ENCODE assay signal across 8 cellular contexts in the genomic region with DNA sequence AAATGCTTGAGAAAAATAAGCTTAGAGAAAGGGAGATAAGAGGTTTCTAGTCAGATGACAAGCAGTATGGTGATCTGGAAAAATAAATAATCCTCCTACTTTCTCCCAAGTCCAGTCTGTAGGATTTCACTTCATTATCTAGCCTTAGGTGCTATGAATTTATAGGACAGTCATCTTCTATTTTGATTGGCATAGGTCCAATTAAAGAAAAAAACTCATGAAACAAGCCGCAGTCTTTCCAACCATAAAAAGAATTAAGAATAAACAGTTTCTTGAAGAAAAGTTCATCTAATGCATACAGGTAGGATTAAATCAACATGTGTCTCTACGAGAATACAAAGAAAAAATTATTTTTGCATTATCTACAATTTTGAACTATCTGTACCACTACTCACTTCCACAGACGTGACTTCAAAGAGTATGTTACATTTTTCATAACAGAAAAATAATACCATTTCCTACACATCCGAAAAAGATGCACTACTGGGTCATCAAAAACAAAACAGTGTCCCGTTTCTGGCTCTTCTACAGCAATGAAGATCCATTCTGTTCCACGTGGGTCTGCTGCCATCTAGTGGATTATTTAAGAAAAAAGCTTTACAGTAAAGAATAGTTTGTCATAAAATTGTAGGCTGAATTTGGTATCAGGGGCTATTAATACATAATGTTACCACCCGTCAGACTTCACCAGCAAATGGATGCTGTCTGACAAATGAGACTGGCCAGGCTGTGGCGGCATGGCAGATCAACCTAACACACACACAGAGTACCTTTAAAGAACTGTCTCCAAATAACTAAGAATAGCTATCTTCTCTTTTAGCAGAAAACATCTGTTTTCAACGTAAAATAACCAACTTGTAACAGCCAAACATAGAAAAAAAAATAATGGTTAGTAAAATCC. TPM values are rescaled to one million over a fixed set of nuclear protein-coding genes. Genes with fewer than 3 reads are reported as not detected.
DNase-seq lines count a peak whose midpoint lies in the region; ATAC-seq and TF ChIP-seq lines count a peak whose summit lies in the region.

No MANE protein-coding gene starts in this region.

- H3K9ac ChIP-seq in IMR-90 (ENCODE audit: low read depth, low read length) (no peak overlapping the region), PC-3 (ENCODE audit: low read length) (no peak overlapping the region), smooth muscle cell (ENCODE audit: low read depth) (no peak overlapping the region)

- H2BK120ac ChIP-seq in IMR-90 (ENCODE audit: low read depth, low read length): no peak overlapping the region

- dilution Hi-C loops in IMR-90 (cut with HindIII; ENCODE audit: low sequenced_read_pairs, unreplicated experiment): loop anchor here (25.0 kb wide), 1 partner anchor 197 kb away; no protein-coding TSS in a partner anchor

- no peak overlapping the region for H3K23ac ChIP-seq in IMR-90 (ENCODE audit: low read depth, low read length)

- H2AFZ ChIP-seq in IMR-90 (replicated peaks; ENCODE audit: low read length, poor library complexity): no peak overlapping the region
- H2AFZ ChIP-seq in PC-3 (ENCODE audit: low read length): no peak overlapping the region
- no peak overlapping the region for H2AFZ ChIP-seq in smooth muscle cell (ENCODE audit: low read depth)

- H4K8ac ChIP-seq in IMR-90 (ENCODE audit: low read depth in 2 of 2, low read length in 2 of 2): no peak overlapping the region

- H3K4ac ChIP-seq in IMR-90 (ENCODE audit: low read depth, low read length): no peak overlapping the region

- BruUV-seq in IMR-90 (replicated peaks; lab: Mats Ljungman, UMichigan): no TSS peak
- no TSS peak for BruUV-seq in PC-3 (replicated peaks; lab: Mats Ljungman, UMichigan)

- 0% methylated on average over 1 of the region's 9 CpGs; no CpG with 5 or more reads in 1 of the 2 experiments for WGBS in IMR-90 (ENCODE audit: extremely low coverage in 2 of 2, insufficient read length in 1 of 2), 2 experiments
- WGBS in smooth muscle cell (ENCODE audit: low lambda C conversion rate): 34% methylated on average over 9 of the region's 9 CpGs

- H3K4me3 ChIP-seq in IMR-90 (ENCODE audit: insufficient read depth, low read depth, low read length) (no peak overlapping the region), PC-3 (ENCODE audit: low read length) (no peak overlapping the region), right atrium auricular region (no peak overlapping the region), smooth muscle cell (no peak overlapping the region)

- H3K4me1 ChIP-seq in IMR-90 (ENCODE audit: control insufficient read depth, insufficient read depth, low read length) (no peaks in the 10 kb centered on the region; the same call in 1 of the 2 replicates), PC-3 (ENCODE audit: insufficient read depth, low read length) (peaks cover 3% of the 10 kb centered on the region; the same call in 1 of the 2 replicates), right atrium auricular region (peaks cover 0 to 14% of the 10 kb centered on the region in 2 donors), smooth muscle cell (ENCODE audit: low read depth) (no peaks in the 10 kb centered on the region)

- H3K9me1 ChIP-seq in IMR-90 (ENCODE audit: insufficient read depth, low read length): no peaks in the 10 kb centered on the region

- no peak overlapping the region for H2BK5ac ChIP-seq in IMR-90 (ENCODE audit: low read depth, low read length, poor library complexity, severe bottlenecking)

- H3K9me2 ChIP-seq in PC-3 (replicated peaks; ENCODE audit: low read length): no peaks in the 10 kb centered on the region

- H3F3A ChIP-seq in PC-3 (ENCODE audit: low read length, unreplicated experiment) (no peaks in the 10 kb centered on the region), smooth muscle cell (ENCODE audit: low read depth) (no peaks in the 10 kb centered on the region)

- peaks cover 21 to 35% of the 10 kb centered on the region in 2 experiments for H3K79me1 ChIP-seq in IMR-90 (ENCODE audit: low read depth in 1 of 2, low read length in 2 of 2)

- H2BK15ac ChIP-seq in IMR-90 (ENCODE audit: low read depth, low read length): no peak overlapping the region

- peak overlapping the region; percentile 12; the same call in 1 of the 2 replicates for H3K4me2 ChIP-seq in IMR-90 (ENCODE audit: low read depth, low read length)
- 0 out of 2 replicates have a peak overlapping the region, but pooled peaks have one; percentile 9 for H3K4me2 ChIP-seq in PC-3 (ENCODE audit: low read length)
- H3K4me2 ChIP-seq in smooth muscle cell: no peak overlapping the region

- H4K91ac ChIP-seq in IMR-90 (ENCODE audit: insufficient read depth, low read depth, low read length): no peak overlapping the region

- H3K14ac ChIP-seq in IMR-90 (replicated peaks; ENCODE audit: low read depth, low read length): no peak overlapping the region

- 0 out of 2 replicates have a peak, but pooled peaks have one; percentile 23 for TF ChIP-seq POLR2A in IMR-90 (IDR thresholded peaks at IDR 0.05; ENCODE audit: low read depth, low read length)

- H3K79me2 ChIP-seq in PC-3 (ENCODE audit: low read length) (no peaks in the 10 kb centered on the region), smooth muscle cell (ENCODE audit: low read depth) (peaks cover 12% of the 10 kb centered on the region)

- no peak overlapping the region for H2BK20ac ChIP-seq in IMR-90 (ENCODE audit: low read depth, low read length)

- H3K27me3 ChIP-seq in IMR-90 (ENCODE audit: control insufficient read depth, insufficient read depth, low read length) (no peaks in the 10 kb centered on the region), PC-3 (ENCODE audit: low read length) (no peaks in the 10 kb centered on the region), right atrium auricular region (no peaks in the 10 kb centered on the region), smooth muscle cell (ENCODE audit: low read depth) (no peaks in the 10 kb centered on the region)

- in situ Hi-C loops in IMR-90 (cut with MboI; ENCODE audit: low sequenced_read_pairs): loop anchor here (5.0 to 25.0 kb wide), 4 partner anchors 179 to 797 kb away; no protein-coding TSS in a partner anchor

- no peak overlapping the region for H4K5ac ChIP-seq in IMR-90 (ENCODE audit: low read depth, low read length)

- no peak overlapping the region for H3K18ac ChIP-seq in IMR-90 (ENCODE audit: low read depth, low read length)

- POLR2A ChIA-PET in IMR-90 (lab: Charles Lee; ENCODE audit: unreplicated experiment) (no interaction called here), PC-3 (lab: Charles Lee; ENCODE audit: unreplicated experiment) (interaction anchor here (0.6 kb wide), 1 partner anchor 26 kb away, joined by 3 read pairs; no protein-coding TSS in a partner anchor)

- CTCF ChIA-PET in IMR-90 (lab: Yijun Ruan, JAX) (interaction anchor here (0.6 to 3.0 kb wide), 13 partner anchors 9 to 206 kb away, joined by 3 to 33 read pairs (median 3); a partner anchor contains a TSS), PC-3 (lab: Charles Lee) (interaction anchor here (1.7 kb wide), 1 partner anchor 204 kb away, joined by 8 read pairs; no protein-coding TSS in a partner anchor)

- ATAC-seq in GM21576 (IDR thresholded peaks at IDR 0.05; ENCODE audit: unreplicated experiment): peak; percentile 66
- ATAC-seq in IMR-90 (ENCODE audit: low read depth): peak; percentile 84
- ATAC-seq in PC-3: peak; percentile 77

- H3K36me3 ChIP-seq in IMR-90 (ENCODE audit: control insufficient read depth, insufficient read depth, low read length): no peaks in the 10 kb centered on the region
- no peaks in the 10 kb centered on the region for H3K36me3 ChIP-seq in PC-3 (ENCODE audit: low read depth, low read length)
- no peaks in the 10 kb centered on the region for H3K36me3 ChIP-seq in right atrium auricular region
- peaks cover 6% of the 10 kb centered on the region for H3K36me3 ChIP-seq in smooth muscle cell (ENCODE audit: low read depth)

- H3K27ac ChIP-seq in IMR-90 (ENCODE audit: insufficient read depth, low read length): no peak overlapping the region
- no peak overlapping the region for H3K27ac ChIP-seq in PC-3 (ENCODE audit: low read length)
- H3K27ac ChIP-seq in right atrium auricular region: no peak overlapping the region
- no peak overlapping the region for H3K27ac ChIP-seq in smooth muscle cell (ENCODE audit: low read depth)

- TF ChIP-seq RAD21 in IMR-90 (IDR thresholded peaks at IDR 0.05; ENCODE audit: low read length): peak; percentile 91

- no peak overlapping the region; the same call in 1 of the 2 replicates for H2AK5ac ChIP-seq in IMR-90 (ENCODE audit: low read depth, low read length)

- no peak overlapping the region for H2AK9ac ChIP-seq in IMR-90 (replicated peaks; ENCODE audit: low read depth, low read length, poor library complexity)

- H3K9me3 ChIP-seq in IMR-90 (ENCODE audit: control insufficient read depth, insufficient read depth, low read length) (no peaks in the 10 kb centered on the region), PC-3 (ENCODE audit: low read length) (no peaks in the 10 kb centered on the region), right atrium auricular region (no peaks in the 10 kb centered on the region), smooth muscle cell (replicated peaks; ENCODE audit: low read depth) (no peaks in the 10 kb centered on the region)

- peaks cover 6% of the 10 kb centered on the region for H4K20me1 ChIP-seq in IMR-90 (ENCODE audit: insufficient read depth, low read length)
- no peaks in the 10 kb centered on the region for H4K20me1 ChIP-seq in PC-3 (ENCODE audit: low read length)
- peaks cover 65% of the 10 kb centered on the region for H4K20me1 ChIP-seq in smooth muscle cell (ENCODE audit: low read depth)

- DNase-seq in NCI-H510A treated with DMSO at 0.1 percent for 48 hours (lab: John Stamatoyannopoulos, UW) (peak; percentile 32), NCI-H510A (lab: John Stamatoyannopoulos, UW) (no peak), IMR-90 (peak; percentile 76), PC-3 (peak; percentile 77), amniotic stem cell (lab: John Stamatoyannopoulos, UW) (peak; percentile 44), right atrium auricular region (ENCODE audit: low spot score) (no peak), smooth muscle cell (lab: John Stamatoyannopoulos, UW; ENCODE audit: unreplicated experiment) (no peak)

- TF ChIP-seq CTCF in IMR-90 (conservative IDR thresholded peaks at IDR 0.05; ENCODE audit: low read depth, low read length) (peak; percentile 87), PC-3 (conservative IDR thresholded peaks at IDR 0.05; ENCODE audit: low read depth, low read length) (peak; percentile 77), right atrium auricular region (IDR thresholded peaks at IDR 0.05) (peak; percentile 64 to 79), smooth muscle cell (IDR thresholded peaks at IDR 0.05; ENCODE audit: borderline replicate concordance, insufficient read depth, poor library complexity, severe bottlenecking) (peak; percentile 81)

- intact Hi-C loops in IMR-90 (cut with micrococcal nuclease): loop anchor here (1.0 to 2.0 kb wide), 3 partner anchors 184 to 569 kb away; no protein-coding TSS in a partner anchor
- intact Hi-C loops in PC-3 (cut with micrococcal nuclease): loop anchor here (1.0 to 5.0 kb wide), 4 partner anchors 82 to 567 kb away; a partner anchor contains a TSS

- H3K56ac ChIP-seq in IMR-90 (ENCODE audit: extremely low read depth, insufficient read depth, low read length): no peak overlapping the region

RNA-seq across cellular contexts. Expression of a gene that starts 28.9 kb away (rescaled TPM):
- total RNA-seq in IMR-90 (2012; rRNA removed) (26.1 and 35.1 TPM in 2 replicates), PC-3 (2014; rRNA removed) (17.3 and 27.4 TPM in 2 replicates), right atrium auricular region (10 to 100 TPM; 27.0 to 39.9 TPM), smooth muscle cell (25.6 and 27.4 TPM in 2 replicates)
- polyA plus RNA-seq in IMR-90 (2012; rRNA removed) (13.3 and 16.5 TPM in 2 replicates), smooth muscle cell (22.0 and 26.0 TPM in 2 replicates)
- polyA plus RNA-seq in IMR-90 (2012; cell fraction: cytosol; rRNA removed): 11.5 and 16.1 TPM in 2 replicates
- polyA plus RNA-seq in IMR-90 (2012; cell fraction: nucleus; rRNA removed; ENCODE audit: low replicate concordance): 6.4 and 14.9 TPM in 2 replicates

RNA-seq across cellular contexts. Expression of a gene that starts 54.0 kb away (rescaled TPM):
- total RNA-seq in IMR-90 (2012; rRNA removed) (not detected in 2 replicates), PC-3 (2014; rRNA removed) (not detected in 2 replicates), right atrium auricular region (not detected), smooth muscle cell (not detected in 2 replicates)
- polyA plus RNA-seq in IMR-90 (2012; rRNA removed) (not detected in 2 replicates), smooth muscle cell (not detected in 2 replicates)
- not detected in 2 replicates for polyA plus RNA-seq in IMR-90 (2012; cell fraction: cytosol; rRNA removed)
- polyA plus RNA-seq in IMR-90 (2012; cell fraction: nucleus; rRNA removed; ENCODE audit: low replicate concordance): not detected in 2 replicates

Comparison
In these comparisons a context has a peak if more than half of its experiments do, and no peak if none do; other contexts are left out.
1. DNase-seq: peak in NCI-H510A treated with DMSO at 0.1 percent for 48 hours (single experiment), IMR-90 (single experiment), PC-3 (single experiment) and amniotic stem cell (single experiment); none in NCI-H510A (single experiment), right atrium auricular region (single experiment) and smooth muscle cell (single experiment).
2. Peak in every context shown above with its lines, with median percentiles within 50 percentile points of each other: ATAC-seq and CTCF ChIP-seq.